Comparison of ENCODE assay signal across 7 cellular contexts in the genomic region with DNA sequence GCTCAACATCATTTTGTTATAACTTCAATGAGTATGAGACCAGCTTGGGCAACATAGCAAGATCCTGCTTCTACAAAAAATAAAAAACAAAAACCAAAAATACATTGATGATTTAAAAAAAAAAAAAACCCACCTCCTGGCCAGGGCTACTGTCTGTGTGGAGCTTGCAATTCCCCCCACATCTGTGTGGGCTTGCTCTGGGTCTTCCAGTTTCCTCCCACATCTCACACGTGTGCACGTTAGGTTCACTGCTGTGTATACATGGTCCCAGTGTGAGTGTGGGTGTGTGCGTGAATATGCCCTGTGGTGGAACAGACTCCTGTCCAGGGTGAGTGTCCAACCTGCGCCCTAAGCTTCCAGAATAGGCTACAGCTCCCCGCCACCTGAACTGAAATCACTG.
"Had no signal": no experiment of that assay in that cellular context is flagged by ENCODE, and none has a peak within 500 bp of the region (broad histone marks: within the 10 kb centered on the region; RNA-seq: fewer than 3 reads in every experiment).

No MANE protein-coding gene starts in this region.

- FAIRE-seq: HTR-8/SVneo had no signal

- H3K4me3 ChIP-seq: GM23248, HAP-1 had no signal

- H3K36me3 ChIP-seq: HAP-1 had no signal

- H2AFZ ChIP-seq: GM23248 had no signal

- H3K4me2 ChIP-seq: KMS-11 had no signal

- H3K9ac ChIP-seq: GM23248, KMS-11 had no signal

- H3K9me3 ChIP-seq: HAP-1 had no signal

- H3K27ac ChIP-seq: GM23248, KMS-11 had no signal

- DNase-seq: GM23248, GOT3, H7, KBM-7 had no signal
